8 cellular contexts compared by ENCODE assay signal in genomic region chr2:98269274-98269673, GRCh38.
DNase-seq lines count a peak whose midpoint lies in the region; ATAC-seq and TF ChIP-seq lines count a peak whose summit lies in the region.

No MANE protein-coding gene starts in this region.

- no CpG with 5 or more reads among the region's 2 CpGs for WGBS in iPS DF 6.9 (ENCODE audit: insufficient coverage, insufficient read length)

- H3K9me3 Mint-ChIP-seq in activated CD4-positive, alpha-beta T cell treated with anti-CD3 and anti-CD28 coated beads, Interleukin-2, amount 10 ng/mL, durations not matched to agents 7 days and 5 days = peaks cover 4% of the 10 kb centered on the region
- peaks cover 9% of the 10 kb centered on the region for H3K9me3 Mint-ChIP-seq in activated B cell treated with CpG ODN at 0.5 μM for 24 hours

- CTCF ChIA-PET in activated CD4-positive, alpha-beta T cell treated with anti-CD3 and anti-CD28 coated beads, Interleukin-2, amount 10 ng/mL, durations not matched to agents 7 days and 5 days (lab: Charles Lee) = interaction anchor here (1.0 to 1.4 kb wide), 6 partner anchors 10 to 679 kb away, joined by 3 read pairs; no protein-coding TSS in a partner anchor
- CTCF ChIA-PET in activated B cell treated with CpG ODN at 0.5 μM for 24 hours (lab: Charles Lee) = interaction anchor here (0.6 to 3.8 kb wide), 15 partner anchors 10 to 571 kb away, joined by 3 to 35 read pairs (median 6); no protein-coding TSS in a partner anchor

- intact Hi-C loops in activated B cell treated with CpG ODN at 0.5 μM for 24 hours (cut with micrococcal nuclease) = loop anchor here (1.0 kb wide), 2 partner anchors 463 to 529 kb away; no protein-coding TSS in a partner anchor

- no peaks in the 10 kb centered on the region for H3K36me3 Mint-ChIP-seq in activated CD4-positive, alpha-beta T cell treated with anti-CD3 and anti-CD28 coated beads, Interleukin-2, amount 10 ng/mL, durations not matched to agents 7 days and 5 days (ENCODE audit: low read depth)
- no peaks in the 10 kb centered on the region for H3K36me3 Mint-ChIP-seq in activated B cell treated with CpG ODN at 0.5 μM for 24 hours (ENCODE audit: low read depth)

- peaks cover 25% of the 10 kb centered on the region for H3K27me3 Mint-ChIP-seq in activated CD4-positive, alpha-beta T cell treated with anti-CD3 and anti-CD28 coated beads, Interleukin-2, amount 10 ng/mL, durations not matched to agents 7 days and 5 days
- H3K27me3 Mint-ChIP-seq in activated B cell treated with CpG ODN at 0.5 μM for 24 hours = peaks cover 7% of the 10 kb centered on the region

- H3K4me3 ChIP-seq in iPS DF 6.9 (ENCODE audit: low read length) (no peak overlapping the region), thoracic aorta (no peak overlapping the region)

- POLR2A ChIA-PET in activated CD4-positive, alpha-beta T cell treated with anti-CD3 and anti-CD28 coated beads, Interleukin-2, amount 10 ng/mL, durations not matched to agents 7 days and 5 days (lab: Charles Lee) = no interaction called here
- POLR2A ChIA-PET in activated B cell treated with CpG ODN at 0.5 μM for 24 hours (lab: Charles Lee) = interaction anchor here (1.0 kb wide), 1 partner anchor 255 kb away, joined by 3 read pairs; no protein-coding TSS in a partner anchor

- no peak overlapping the region for H3K4me3 Mint-ChIP-seq in activated CD4-positive, alpha-beta T cell treated with anti-CD3 and anti-CD28 coated beads, Interleukin-2, amount 10 ng/mL, durations not matched to agents 7 days and 5 days
- no peak overlapping the region for H3K4me3 Mint-ChIP-seq in activated B cell treated with CpG ODN at 0.5 μM for 24 hours

- H3K27ac Mint-ChIP-seq in activated CD4-positive, alpha-beta T cell treated with anti-CD3 and anti-CD28 coated beads, Interleukin-2, amount 10 ng/mL, durations not matched to agents 7 days and 5 days = no peak overlapping the region
- no peak overlapping the region for H3K27ac Mint-ChIP-seq in activated B cell treated with CpG ODN at 0.5 μM for 24 hours

- H3K4me1 Mint-ChIP-seq in activated CD4-positive, alpha-beta T cell treated with anti-CD3 and anti-CD28 coated beads, Interleukin-2, amount 10 ng/mL, durations not matched to agents 7 days and 5 days = no peaks in the 10 kb centered on the region
- H3K4me1 Mint-ChIP-seq in activated B cell treated with CpG ODN at 0.5 μM for 24 hours = no peaks in the 10 kb centered on the region

- H3K27ac ChIP-seq in iPS DF 6.9 (ENCODE audit: low read length) (no peak overlapping the region), thoracic aorta (peak overlapping the region; percentile 54 to 68)

- H3K9me3 ChIP-seq in iPS DF 6.9 (ENCODE audit: control insufficient read depth, insufficient read depth, low read length) (no peaks in the 10 kb centered on the region), thoracic aorta (no peaks in the 10 kb centered on the region)

- TF ChIP-seq CTCF in activated B cell treated with CpG ODN at 0.5 μM for 24 hours (IDR thresholded peaks at IDR 0.05) = no peak
- peak; percentile 74 for TF ChIP-seq CTCF in thoracic aorta (IDR thresholded peaks at IDR 0.05)

- peak; percentile 44 for DNase-seq in activated CD4-positive, alpha-beta T cell treated with anti-CD3 and anti-CD28 coated beads, Interleukin-2, amount 10 ng/mL, durations not matched to agents 7 days and 5 days
- DNase-seq in activated CD4-positive, alpha-beta T cell treated with anti-CD3 and anti-CD28 coated beads for 1 hour = no peak
- DNase-seq in M059J (ENCODE audit: low read depth) (peak; percentile 23), activated B cell treated with CpG ODN at 0.5 μM for 24 hours (no peak), iPS DF 6.9 (ENCODE audit: low read depth, low spot score) (peak; percentile 43), thoracic aorta (ENCODE audit: low spot score) (no peak), mesenteric fat pad (ENCODE audit: low spot score) (no peak)

- ATAC-seq in activated B cell treated with CpG ODN at 0.5 μM for 24 hours (ENCODE audit: low read depth) = peak; percentile 75
- no peak for ATAC-seq in thoracic aorta (ENCODE audit: insufficient number of reproducible peaks, low FRiP score, low read depth)
- ATAC-seq in GM18511 (IDR thresholded peaks at IDR 0.05; ENCODE audit: unreplicated experiment) = no peak

- H3K36me3 ChIP-seq in iPS DF 6.9 (ENCODE audit: control insufficient read depth, insufficient read depth, low read length) (no peaks in the 10 kb centered on the region), thoracic aorta (no peaks in the 10 kb centered on the region)

- H3K27me3 ChIP-seq in iPS DF 6.9 (ENCODE audit: control insufficient read depth, insufficient read depth, low read length) (no peaks in the 10 kb centered on the region), thoracic aorta (replicated peaks; ENCODE audit: insufficient read depth) (no peaks in the 10 kb centered on the region)

- H3K4me1 ChIP-seq in iPS DF 6.9 (ENCODE audit: control insufficient read depth, insufficient read depth, low read length) (no peaks in the 10 kb centered on the region), thoracic aorta (ENCODE audit: control insufficient read depth in 1 of 2, low read depth in 2 of 2) (peaks cover 5 to 31% of the 10 kb centered on the region in 2 donors)

Comparison
In these comparisons a context has a peak if more than half of its experiments do, and no peak if none do; other contexts are left out.
1. DNase-seq: peak in activated CD4-positive, alpha-beta T cell treated with anti-CD3 and anti-CD28 coated beads, Interleukin-2, amount 10 ng/mL, durations not matched to agents 7 days and 5 days (single experiment), M059J (single experiment) and iPS DF 6.9 (single experiment); none in activated CD4-positive, alpha-beta T cell treated with anti-CD3 and anti-CD28 coated beads for 1 hour (single experiment), activated B cell treated with CpG ODN at 0.5 μM for 24 hours (single experiment), thoracic aorta (single experiment) and mesenteric fat pad (single experiment).